ENCODE assay signal across 8 cellular contexts in the genomic region with DNA sequence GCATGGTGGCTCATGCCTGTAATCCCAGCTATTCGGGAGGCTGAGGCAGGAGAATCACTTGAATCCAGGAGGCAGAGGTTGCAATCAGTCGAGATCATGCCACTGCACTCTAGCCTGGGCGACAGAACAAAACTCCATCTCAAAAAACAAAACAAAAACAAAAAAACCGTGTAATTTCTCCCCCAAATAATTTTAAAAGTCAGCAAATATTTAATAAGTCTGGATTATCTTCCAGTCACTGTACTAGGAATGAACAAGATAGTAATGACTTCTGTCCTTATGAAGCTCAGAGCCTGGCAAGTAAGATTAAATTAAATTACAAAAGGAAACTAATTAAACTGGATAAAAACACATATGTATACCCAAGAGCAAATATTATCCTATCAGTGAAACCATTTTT.
"Had no signal": no experiment of that assay in that cellular context is flagged by ENCODE, and none has a peak within 500 bp of the region (broad histone marks: within the 10 kb centered on the region; RNA-seq: fewer than 3 reads in every experiment).

No MANE protein-coding gene starts in this region.

- FAIRE-seq: G401.6, GM12878, GM12891, GM12892, GM18507, GM19239 had no signal

- ATAC-seq: GM12878 had no signal

- H3K4me3 ChIP-seq: GM12878 had no signal

- DNase-seq: GDM1, GF-D8 had no signal
